In the genomic region with DNA sequence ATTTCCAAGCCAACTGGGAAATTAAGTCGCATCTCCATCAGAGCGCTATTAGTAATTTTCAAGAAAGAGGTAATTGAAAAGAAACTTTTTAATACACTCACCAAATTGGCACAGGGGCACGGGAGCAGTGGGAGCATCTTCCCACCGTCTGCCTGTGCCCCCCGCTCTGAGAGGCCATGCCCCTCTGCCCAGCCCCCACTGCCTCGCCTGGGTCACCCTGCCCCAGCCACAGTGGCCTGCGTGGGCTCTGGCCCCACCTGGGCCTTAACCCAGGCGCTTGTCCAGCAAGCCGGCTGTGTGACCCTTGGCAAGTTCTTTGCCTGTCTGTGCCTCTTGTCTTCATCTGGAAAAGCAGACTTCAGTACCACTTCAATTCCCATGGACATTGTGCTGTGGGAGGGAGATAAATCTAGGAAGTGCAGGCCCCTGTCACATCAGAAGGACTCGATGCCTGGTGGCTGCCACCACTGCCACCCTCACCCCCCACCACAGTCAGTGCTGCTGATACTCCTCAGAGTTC, we compare ENCODE assay signal across 26 cellular contexts. TPM values are rescaled to one million over a fixed set of nuclear protein-coding genes. Genes with fewer than 3 reads are reported as not detected.
DNase-seq lines count a peak whose midpoint lies in the region; ATAC-seq and TF ChIP-seq lines count a peak whose summit lies in the region.
"Had no signal": no experiment of that assay in that cellular context is flagged by ENCODE, and none has a peak within 500 bp of the region (broad histone marks: within the 10 kb centered on the region; RNA-seq: fewer than 3 reads in every experiment).

No MANE protein-coding gene starts in this region.

- H3K4me3 Mint-ChIP-seq in nephron, result peak overlapping the region in 1 of 3 experiments; percentile 40
- H3K4me3 Mint-ChIP-seq: activated CD4-positive, alpha-beta T cell treated with anti-CD3 and anti-CD28 coated beads for 36 hours; activated naive CD4-positive, alpha-beta T cell treated with anti-CD3 and anti-CD28 coated beads, Interleukin-2, amount 10 ng/mL, durations not matched to agents 7 days and 5 days; B cell; neural crest cell had no signal

- H3K9me3 ChIP-seq in left ventricle myocardium inferior (replicated peaks), result no peaks in the 10 kb centered on the region
- H3K9me3 ChIP-seq: esophagus squamous epithelium, gastrocnemius medialis, psoas muscle, tibial artery had no signal

- peaks cover 24% of the 10 kb centered on the region for H3K4me1 ChIP-seq in left ventricle myocardium inferior
- H3K4me1 ChIP-seq: psoas muscle had no signal

- H3K27ac ChIP-seq in left ventricle myocardium inferior (replicated peaks), result no peak overlapping the region
- H3K27ac ChIP-seq: esophagus squamous epithelium, HL-60, psoas muscle, tibial artery had no signal

- intact Hi-C loops in Right ventricle myocardium superior (cut with DNase I) (no loop called here), left cardiac atrium (cut with DNase I) (no loop called here), left ventricle myocardium inferior (cut with micrococcal nuclease) (no loop called here)

- no peaks in the 10 kb centered on the region for H3K36me3 Mint-ChIP-seq in nephron (ENCODE audit: low read depth)
- H3K36me3 Mint-ChIP-seq: activated naive CD4-positive, alpha-beta T cell treated with anti-CD3 and anti-CD28 coated beads, Interleukin-2, amount 10 ng/mL, durations not matched to agents 7 days and 5 days had no signal

- H3K27ac Mint-ChIP-seq in nephron, result peak overlapping the region; percentile 96 to 99 (median 98)
- H3K27ac Mint-ChIP-seq: activated CD4-positive, alpha-beta T cell treated with anti-CD3 and anti-CD28 coated beads for 36 hours; activated naive CD4-positive, alpha-beta T cell treated with anti-CD3 and anti-CD28 coated beads, Interleukin-2, amount 10 ng/mL, durations not matched to agents 7 days and 5 days; B cell had no signal

- DNase-seq in Right ventricle myocardium superior (peak; percentile 28), left cardiac atrium (no peak), left ventricle myocardium inferior (peak; percentile 1), CD1c-positive myeloid dendritic cell (ENCODE audit: extremely low spot score) (no peak), middle frontal gyrus (ENCODE audit: extremely low spot score, low spot score) (no peak)
- DNase-seq in stimulated activated naive CD8-positive, alpha-beta T cell treated with anti-CD3 and anti-CD28 coated beads, Interleukin-15, Interleukin-2, amounts not matched to agents 100 U/mL and 50 U/mL, for 24 hours, result no peak
- DNase-seq: activated naive CD4-positive, alpha-beta T cell treated with anti-CD3 and anti-CD28 coated beads, Interleukin-2, amount 10 ng/mL, durations not matched to agents 7 days and 5 days; activated T-cell treated with anti-CD3 and anti-CD28 coated beads, Interleukin-2, amount 50 U/mL, for 48 hours; DMS79; esophagus squamous epithelium; kidney glomerular epithelial cell; midbrain; NCI-H2081; OCI-M1; small intestine; stimulated activated CD4-positive, alpha-beta T cell treated with anti-CD3 and anti-CD28 coated beads, Interleukin-2, amount 100 ng/mL, for 48 hours; stimulated activated naive CD4-positive, alpha-beta T cell treated with Interleukin-2 at 50 U/mL for 16 hours had no signal

- H3K36me3 ChIP-seq in left ventricle myocardium inferior, result no peaks in the 10 kb centered on the region
- H3K36me3 ChIP-seq: esophagus squamous epithelium, gastrocnemius medialis, tibial artery had no signal

- no peak overlapping the region for H3K4me3 ChIP-seq in left ventricle myocardium inferior
- H3K4me3 ChIP-seq: esophagus squamous epithelium, gastrocnemius medialis, psoas muscle, tibial artery had no signal

- H3K27me3 Mint-ChIP-seq in nephron (ENCODE audit: low read depth), result peaks cover 7% of the 10 kb centered on the region
- H3K27me3 Mint-ChIP-seq: activated naive CD4-positive, alpha-beta T cell treated with anti-CD3 and anti-CD28 coated beads, Interleukin-2, amount 10 ng/mL, durations not matched to agents 7 days and 5 days; B cell had no signal

- no peaks in the 10 kb centered on the region for H3K27me3 ChIP-seq in left ventricle myocardium inferior (ENCODE audit: low read depth)
- H3K27me3 ChIP-seq: gastrocnemius medialis, tibial artery had no signal

- TF ChIP-seq CTCF in left ventricle myocardium inferior (IDR thresholded peaks at IDR 0.05; ENCODE audit: borderline replicate concordance) (no peak), nephron (IDR thresholded peaks at IDR 0.05; ENCODE audit: unreplicated experiment in 3 of 3) (no peak)

- peaks cover 89% of the 10 kb centered on the region for H3K4me1 Mint-ChIP-seq in nephron
- H3K4me1 Mint-ChIP-seq: activated CD4-positive, alpha-beta T cell treated with anti-CD3 and anti-CD28 coated beads for 36 hours; activated naive CD4-positive, alpha-beta T cell treated with anti-CD3 and anti-CD28 coated beads, Interleukin-2, amount 10 ng/mL, durations not matched to agents 7 days and 5 days; B cell had no signal

- H3K9me3 Mint-ChIP-seq in nephron, result no peaks in the 10 kb centered on the region
- H3K9me3 Mint-ChIP-seq: activated naive CD4-positive, alpha-beta T cell treated with anti-CD3 and anti-CD28 coated beads, Interleukin-2, amount 10 ng/mL, durations not matched to agents 7 days and 5 days; neural crest cell had no signal

- ATAC-seq in Right ventricle myocardium superior (ENCODE audit: poor library complexity) (no peak), left cardiac atrium (no peak), HG02870 (IDR thresholded peaks at IDR 0.05; ENCODE audit: unreplicated experiment) (no peak)
- no peak for ATAC-seq in stimulated activated naive CD8-positive, alpha-beta T cell treated with anti-CD3 and anti-CD28 coated beads, Interleukin-15, Interleukin-2, amounts not matched to agents 100 U/mL and 50 U/mL, for 24 hours
- ATAC-seq: activated CD4-positive, alpha-beta T cell treated with anti-CD3 and anti-CD28 coated beads for 36 hours; gastrocnemius medialis; psoas muscle had no signal

RNA-seq across cellular contexts. Expression of a gene that starts 31.9 kb away (rescaled TPM):
- total RNA-seq in Right ventricle myocardium superior (1.3 TPM), left cardiac atrium (1 to 10 TPM; 3.8 to 3.9 TPM), left ventricle myocardium inferior (2.4 TPM)
- total RNA-seq: activated CD4-positive, alpha-beta T cell treated with anti-CD3 and anti-CD28 coated beads for 36 hours; B cell had no signal

Comparison
In these comparisons a context has a peak if more than half of its experiments do, and no peak if none do; other contexts are left out.
1. DNase-seq: peak in Right ventricle myocardium superior (single experiment) and left ventricle myocardium inferior (single experiment); none in left cardiac atrium (single experiment), stimulated activated naive CD8-positive, alpha-beta T cell treated with anti-CD3 and anti-CD28 coated beads, Interleukin-15, Interleukin-2, amounts not matched to agents 100 U/mL and 50 U/mL, for 24 hours (single experiment), CD1c-positive myeloid dendritic cell (single experiment) and middle frontal gyrus (single experiment).